1 cellular context compared by ENCODE assay signal in the genomic region with DNA sequence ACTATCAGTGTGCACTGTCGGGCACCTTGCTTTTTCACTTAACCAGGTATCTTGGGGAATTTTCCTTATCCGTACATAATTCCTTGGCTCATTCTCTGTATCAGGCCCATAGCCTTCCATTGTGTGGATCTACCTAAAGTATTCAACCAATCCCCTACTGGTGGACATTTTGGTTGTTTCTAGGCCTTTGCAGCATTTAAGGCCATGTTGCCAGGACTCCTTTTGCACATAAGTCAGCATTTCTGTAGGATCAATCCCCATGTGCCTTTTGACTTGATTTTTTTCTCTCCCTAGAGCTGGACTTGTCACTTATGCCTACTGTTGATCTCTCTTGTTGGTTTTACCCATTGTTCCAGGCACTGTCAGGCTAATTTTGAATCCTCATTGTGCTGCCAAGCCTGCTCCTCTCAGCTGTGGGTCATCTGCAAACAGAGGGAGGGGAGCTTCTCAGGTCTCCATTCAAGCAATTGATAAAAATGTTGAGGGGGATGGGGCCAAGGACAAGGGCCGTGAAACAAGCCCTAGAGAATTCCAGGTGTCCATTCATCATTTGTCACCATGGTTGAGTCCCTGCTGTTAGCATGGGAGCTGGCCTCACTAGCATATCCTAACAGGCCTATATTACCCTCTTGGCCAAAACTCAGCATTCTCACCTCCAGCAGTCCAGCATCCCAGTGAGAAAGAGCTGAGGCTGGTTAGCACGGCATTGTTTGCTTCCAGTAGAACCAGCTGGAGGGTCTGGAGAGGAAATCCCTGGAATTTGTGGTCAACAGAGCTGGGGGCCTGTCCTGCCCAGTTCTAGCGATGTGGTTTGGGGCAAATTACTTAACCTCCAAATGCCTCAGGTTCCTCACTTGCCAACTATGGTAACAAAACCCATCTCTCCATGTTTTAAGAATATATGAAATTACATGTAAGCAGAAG.
TF ChIP-seq lines count a peak whose summit lies in the region.

No MANE protein-coding gene starts in this region.

TF ChIP-seq in H1, 55 proteins besides CTCF, POLR2A, EP300 and RAD21 (continued from another document):
- TF ChIP-seq CBX8 (IDR thresholded peaks at IDR 0.05; ENCODE audit: borderline replicate concordance, low read depth, low read length) (no peak), KDM1A (IDR thresholded peaks at IDR 0.05; ENCODE audit: borderline replicate concordance, low read length) (no peak), GABPA (IDR thresholded peaks at IDR 0.05; ENCODE audit: borderline replicate concordance, insufficient read depth, low read length) (no peak), SIN3A (conservative IDR thresholded peaks at IDR 0.05 in 1 of 2, IDR thresholded peaks at IDR 0.05 in 1 of 2; ENCODE audit: low read depth in 1 of 2, low read length in 2 of 2) (no peak), HDAC6 (IDR thresholded peaks at IDR 0.05; ENCODE audit: low read depth, low read length) (no peak), BCL11A (IDR thresholded peaks at IDR 0.05; ENCODE audit: low read depth in 2 of 2, low read length in 2 of 2) (no peak)
- TF ChIP-seq, protein P1, sequence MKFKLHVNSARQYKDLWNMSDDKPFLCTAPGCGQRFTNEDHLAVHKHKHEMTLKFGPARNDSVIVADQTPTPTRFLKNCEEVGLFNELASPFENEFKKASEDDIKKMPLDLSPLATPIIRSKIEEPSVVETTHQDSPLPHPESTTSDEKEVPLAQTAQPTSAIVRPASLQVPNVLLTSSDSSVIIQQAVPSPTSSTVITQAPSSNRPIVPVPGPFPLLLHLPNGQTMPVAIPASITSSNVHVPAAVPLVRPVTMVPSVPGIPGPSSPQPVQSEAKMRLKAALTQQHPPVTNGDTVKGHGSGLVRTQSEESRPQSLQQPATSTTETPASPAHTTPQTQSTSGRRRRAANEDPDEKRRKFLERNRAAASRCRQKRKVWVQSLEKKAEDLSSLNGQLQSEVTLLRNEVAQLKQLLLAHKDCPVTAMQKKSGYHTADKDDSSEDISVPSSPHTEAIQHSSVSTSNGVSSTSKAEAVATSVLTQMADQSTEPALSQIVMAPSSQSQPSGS (IDR thresholded peaks at IDR 0.05; ENCODE audit: low read length) = no peak
TF ChIP-seq in H1: peak in this region for 0.
